In genomic region chr9:94160594-94161501, GRCh38 we compare ENCODE assay signal across 15 cellular contexts.
DNase-seq lines count a peak whose midpoint lies in the region; TF ChIP-seq lines count a peak whose summit lies in the region.
"Had no signal": no experiment of that assay in that cellular context is flagged by ENCODE, and none has a peak within 500 bp of the region (broad histone marks: within the 10 kb centered on the region; RNA-seq: fewer than 3 reads in every experiment).

No MANE protein-coding gene starts in this region.

- H3K4me3 ChIP-seq in AG04450 (ENCODE audit: low read depth, low read length) (no peak overlapping the region), WERI-Rb-1 (ENCODE audit: low read depth, low read length) (no peak overlapping the region), hepatocyte (no peak overlapping the region)

- CTCF ChIA-PET in AG04450 (lab: Charles Lee), result no interaction called here

- H2AFZ ChIP-seq in hepatocyte, result no peak overlapping the region

- TF ChIP-seq CTCF in AG04450 (IDR thresholded peaks at IDR 0.05; ENCODE audit: low read depth, low read length) (0 out of 2 replicates have a peak, but pooled peaks have one; percentile 5), WERI-Rb-1 (IDR thresholded peaks at IDR 0.05; ENCODE audit: low read depth, low read length) (0 out of 2 replicates have a peak, but pooled peaks have one; percentile 26), hepatocyte (IDR thresholded peaks at IDR 0.05; ENCODE audit: poor library complexity) (no peak)

- H3K4me1 ChIP-seq in hepatocyte (ENCODE audit: insufficient read depth), result peaks cover 26% of the 10 kb centered on the region

- H3K27me3 ChIP-seq in AG04450 (ENCODE audit: control insufficient read depth, insufficient read depth, low read length) (no peaks in the 10 kb centered on the region), WERI-Rb-1 (ENCODE audit: insufficient read depth, low read depth, severe bottlenecking) (no peaks in the 10 kb centered on the region), hepatocyte (no peaks in the 10 kb centered on the region)

- POLR2A ChIA-PET in AG04450 (lab: Yijun Ruan, JAX), result interaction anchor here (0.9 kb wide), 1 partner anchor 21 kb away, joined by 19 read pairs; no protein-coding TSS in a partner anchor

- H3K36me3 ChIP-seq in WERI-Rb-1 (no peaks in the 10 kb centered on the region), hepatocyte (replicated peaks; ENCODE audit: insufficient read depth, low read depth) (no peaks in the 10 kb centered on the region)

- H3K27ac ChIP-seq in AG04450 (ENCODE audit: low read depth, low read length), result no peak overlapping the region
- H3K27ac ChIP-seq in WERI-Rb-1, result no peak overlapping the region
- H3K27ac ChIP-seq in hepatocyte, result peak overlapping the region; percentile 57

- no peak overlapping the region for H3K4me2 ChIP-seq in hepatocyte

- no peaks in the 10 kb centered on the region for H3K9me3 ChIP-seq in AG04450 (ENCODE audit: control insufficient read depth, insufficient read depth, low read length)
- no peaks in the 10 kb centered on the region for H3K9me3 ChIP-seq in WERI-Rb-1 (ENCODE audit: severe bottlenecking)
- H3K9me3 ChIP-seq in hepatocyte (ENCODE audit: low read depth), result no peaks in the 10 kb centered on the region

- no peaks in the 10 kb centered on the region for H3K9me2 ChIP-seq in hepatocyte (replicated peaks; ENCODE audit: insufficient read depth)

- H4K20me1 ChIP-seq in hepatocyte (ENCODE audit: insufficient read depth, poor library complexity, severe bottlenecking), result no peaks in the 10 kb centered on the region

- no peaks in the 10 kb centered on the region for H3K79me2 ChIP-seq in hepatocyte

- DNase-seq in AG04450 (ENCODE audit: low read depth, low spot score), result no peak
- peak; percentile 40 for DNase-seq in HCEC 1CT
- DNase-seq in WERI-Rb-1, result no peak
- DNase-seq in hepatocyte (ENCODE audit: low spot score), result peak; percentile 27
- DNase-seq in NCI-H1048 (lab: John Stamatoyannopoulos, UW), result no peak
- DNase-seq in 8988T, result no peak
- DNase-seq in AG20443 (ENCODE audit: low spot score), result no peak
- no peak for DNase-seq in NCI-H526 treated with DMSO at 0.1 percent for 48 hours (lab: John Stamatoyannopoulos, UW)
- DNase-seq: activated CD8-positive, alpha-beta T cell treated with anti-CD3 and anti-CD28 coated beads, Interleukin-2, amount 10 ng/mL, durations not matched to agents 7 days and 5 days; activated effector memory CD4-positive, alpha-beta T cell treated with anti-CD3 and anti-CD28 coated beads, Interleukin-2, amount 50 U/mL, for 16 hours; DMS153; effector CD8-positive, alpha-beta T cell; NCI-H2171 treated with DMSO at 0.1 percent for 48 hours; nucleus accumbens; substantia nigra had no signal

- WGBS in hepatocyte (ENCODE audit: low lambda C conversion rate, missing lambda C conversion rate), result 83% methylated on average over 11 of the region's 11 CpGs

Comparison
In these comparisons a context has a peak if more than half of its experiments do, and no peak if none do; other contexts are left out.
1. DNase-seq: peak in HCEC 1CT (single experiment) and hepatocyte (single experiment); none in AG04450 (single experiment), WERI-Rb-1 (single experiment), NCI-H1048 (single experiment), 8988T (single experiment), AG20443 (single experiment) and NCI-H526 treated with DMSO at 0.1 percent for 48 hours (single experiment).